Comparison of ENCODE assay signal across 12 cellular contexts in genomic region chrX:9279271-9279596, GRCh38.
A peak's percentile ranks its signal among the peaks of the same experiment; 100 is the strongest.
DNase-seq lines count a peak whose midpoint lies in the region; FAIRE-seq and TF ChIP-seq lines count a peak whose summit lies in the region.
"Had no signal": no experiment of that assay in that cellular context is flagged by ENCODE, and none has a peak within 500 bp of the region (broad histone marks: within the 10 kb centered on the region; RNA-seq: fewer than 3 reads in every experiment).

No MANE protein-coding gene starts in this region.

- H2BK12ac ChIP-seq in H9 (ENCODE audit: insufficient read length, low read depth, low read length), result no peak overlapping the region

- H3K4me3 Mint-ChIP-seq in H9, result no peak overlapping the region; a peak in 1 of 5 replicates

- no peaks in the 10 kb centered on the region for H3K79me2 ChIP-seq in H9 (ENCODE audit: insufficient read depth, low read length)

- H3T11ph ChIP-seq in H9 (ENCODE audit: low read length), result no peak overlapping the region

- H4K5ac ChIP-seq in H9 (ENCODE audit: insufficient read length, low read depth, low read length), result no peak overlapping the region

- no peaks in the 10 kb centered on the region for H3K27me3 ChIP-seq in H9 (ENCODE audit: insufficient read depth, low read length)

- H3K27me3 Mint-ChIP-seq in H9 (ENCODE audit: low read depth), result peaks cover 3% of the 10 kb centered on the region; the same call in 1 of the 2 replicates

- peaks cover 13 to 17% of the 10 kb centered on the region in 2 experiments for H3K4me1 Mint-ChIP-seq in H9

- H2BK20ac ChIP-seq in H9 (ENCODE audit: low read depth, low read length, poor library complexity, severe bottlenecking), result no peak overlapping the region

- H2BK5ac ChIP-seq in H9 (ENCODE audit: insufficient read length, low read length), result no peak overlapping the region

- no peak overlapping the region for H3K14ac ChIP-seq in H9 (ENCODE audit: insufficient read depth, low read length)

- peaks cover 5% of the 10 kb centered on the region; the same call in 1 of the 2 replicates for H3K4me1 ChIP-seq in H9 (ENCODE audit: insufficient read depth, low read length)

- TF ChIP-seq CTCF in H9 (conservative IDR thresholded peaks at IDR 0.05), result no peak

- no peak overlapping the region for H3K27ac Mint-ChIP-seq in H9

- H2BK15ac ChIP-seq in H9 (ENCODE audit: low read depth, low read length), result no peak overlapping the region

- no peaks in the 10 kb centered on the region for H3K79me1 ChIP-seq in H9 (ENCODE audit: insufficient read depth, low read depth, low read length, poor library complexity, severe bottlenecking)

- H3K56ac ChIP-seq in H9 (ENCODE audit: insufficient read length, low read depth, low read length), result no peak overlapping the region

- no peak overlapping the region for H3K4me2 ChIP-seq in H9 (ENCODE audit: insufficient read depth, insufficient read length, low read length)

- DNase-seq in AG08396 (ENCODE audit: low spot score) (peak; percentile 18), GM18507 (ENCODE audit: extremely low spot score, insufficient read length, low read depth) (no peak), OCI-M1 (lab: John Stamatoyannopoulos, UW) (peak; percentile 61), hepatic stellate cell (ENCODE audit: low spot score) (peak; percentile 20), H9 (no peak), COR-L47 (lab: John Stamatoyannopoulos, UW) (no peak), iPS-NIHi11 (ENCODE audit: low spot score) (no peak)
- DNase-seq in activated CD4-positive, alpha-beta T cell treated with anti-CD3 and anti-CD28 coated beads, Interleukin-2, amount 50 U/mL, for 48 hours, result no peak
- DNase-seq: activated CD8-positive, alpha-beta memory T cell treated with anti-CD3 and anti-CD28 coated beads, Interleukin-2, amount 50 U/mL, for 48 hours; DMS53; SHP77; substantia nigra had no signal

- no peaks in the 10 kb centered on the region for H4K20me1 ChIP-seq in H9 (ENCODE audit: control insufficient read depth, insufficient read depth, insufficient read length)

- H3K27ac ChIP-seq in H9 (ENCODE audit: insufficient read length, low read depth, low read length), result no peak overlapping the region

- H2AK5ac ChIP-seq in H9 (ENCODE audit: insufficient read length, low read length), result no peak overlapping the region

- no peak overlapping the region for H3K23ac ChIP-seq in H9 (ENCODE audit: insufficient read length, low read depth, low read length)

- no peaks in the 10 kb centered on the region; a peak in 1 of 7 replicates for H3K36me3 Mint-ChIP-seq in H9 (ENCODE audit: insufficient read depth in 1 of 3, low read depth in 3 of 3)

- FAIRE-seq in GM18507 (lab: Jason Lieb, UNC), result peak; percentile 24

- WGBS in H9 (ENCODE audit: extremely low coverage, insufficient read length, low lambda C conversion rate), result no CpG with 5 or more reads among the region's 4 CpGs

- no peak overlapping the region for H3K4ac ChIP-seq in H9 (ENCODE audit: low read depth, low read length)

- no peak overlapping the region for H4K8ac ChIP-seq in H9 (replicated peaks; ENCODE audit: insufficient read length, low read depth, low read length)

- H3K18ac ChIP-seq in H9 (ENCODE audit: insufficient read length, low read depth, low read length), result no peak overlapping the region

- H2AFZ ChIP-seq in H9 (ENCODE audit: low read length), result no peak overlapping the region

- H3K9me3 Mint-ChIP-seq in H9, result peaks cover 0 to 51% of the 10 kb centered on the region in 2 experiments; a peak in 3 of 5 replicates

- no peak overlapping the region for H2BK120ac ChIP-seq in H9 (ENCODE audit: low read depth, low read length, poor library complexity, severe bottlenecking)

- H3K9ac ChIP-seq in H9 (ENCODE audit: extremely low read depth, insufficient read length, low read length), result no peak overlapping the region

- no peak overlapping the region for H4K91ac ChIP-seq in H9 (ENCODE audit: insufficient read length, low read depth, low read length)

- no peaks in the 10 kb centered on the region for H3K23me2 ChIP-seq in H9 (ENCODE audit: insufficient read length, low read depth, low read length, poor library complexity, severe bottlenecking)

- no peaks in the 10 kb centered on the region for H3K9me3 ChIP-seq in H9 (ENCODE audit: control insufficient read depth, low read depth, low read length)

Comparison
In these comparisons a context has a peak if more than half of its experiments do, and no peak if none do; other contexts are left out.
1. DNase-seq: peak in AG08396 (single experiment), OCI-M1 (single experiment) and hepatic stellate cell (single experiment); none in GM18507 (single experiment), H9 (single experiment), COR-L47 (single experiment), iPS-NIHi11 (single experiment) and activated CD4-positive, alpha-beta T cell treated with anti-CD3 and anti-CD28 coated beads, Interleukin-2, amount 50 U/mL, for 48 hours (0 of 2).